In the genomic region with DNA sequence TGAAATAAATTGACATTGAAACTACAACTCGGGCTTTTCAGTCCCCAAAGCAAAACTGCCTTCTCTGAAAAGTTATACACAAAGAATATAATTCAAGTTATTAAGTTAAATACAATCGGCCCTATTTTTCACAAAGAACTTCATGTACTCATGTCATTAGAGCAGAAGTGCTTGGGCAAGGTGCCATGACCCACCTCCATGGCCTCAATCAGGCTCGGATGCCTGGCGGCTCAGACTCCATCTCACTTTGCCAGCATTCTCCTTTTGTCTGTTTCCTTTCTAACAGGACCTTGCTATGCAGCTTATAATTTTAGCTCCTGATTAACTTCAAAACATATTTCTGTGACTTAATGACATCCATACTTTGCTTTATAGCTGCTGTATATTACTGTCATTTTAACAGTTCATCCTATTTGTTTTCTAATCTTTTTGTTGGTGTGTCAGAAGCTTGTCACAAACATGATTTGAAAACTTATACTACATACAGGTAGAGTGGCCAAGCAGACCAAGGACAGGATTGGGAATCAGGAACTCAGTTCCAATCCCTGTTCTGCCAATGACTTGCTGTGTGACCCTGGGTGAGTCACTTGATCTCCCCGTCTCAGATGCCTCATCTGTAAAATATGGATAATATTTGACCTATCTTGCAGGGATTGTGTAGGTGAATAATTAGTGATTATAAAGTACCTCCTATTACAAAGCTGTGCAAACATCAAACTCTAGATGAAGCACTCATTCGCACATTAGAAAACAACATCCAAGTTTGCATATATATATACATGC, we compare ENCODE assay signal across 20 cellular contexts.
DNase-seq lines count a peak whose midpoint lies in the region; ATAC-seq and TF ChIP-seq lines count a peak whose summit lies in the region.
"Had no signal": no experiment of that assay in that cellular context is flagged by ENCODE, and none has a peak within 500 bp of the region (broad histone marks: within the 10 kb centered on the region; RNA-seq: fewer than 3 reads in every experiment).

No MANE protein-coding gene starts in this region.

- no peak for TF ChIP-seq CTCF in coronary artery (IDR thresholded peaks at IDR 0.05)
- TF ChIP-seq CTCF in left ventricle myocardium inferior (IDR thresholded peaks at IDR 0.05; ENCODE audit: borderline replicate concordance): no peak
- no peak for TF ChIP-seq CTCF in tibial artery (IDR thresholded peaks at IDR 0.05)
- no peak for TF ChIP-seq CTCF in natural killer cell (IDR thresholded peaks at IDR 0.05)
- no peak for TF ChIP-seq CTCF in Caco-2 (IDR thresholded peaks at IDR 0.05; ENCODE audit: insufficient read depth in 1 of 2, low read depth in 1 of 2, low read length in 1 of 2, severe bottlenecking in 1 of 2, unreplicated experiment in 1 of 2)

- H3K4me3 Mint-ChIP-seq in natural killer cell (no peak overlapping the region), Caco-2 (ENCODE audit: unreplicated experiment) (no peak overlapping the region)
- H3K4me3 Mint-ChIP-seq: neural progenitor cell, WTC11 had no signal

- H3K36me3 ChIP-seq in left ventricle myocardium inferior: peaks cover 80% of the 10 kb centered on the region
- H3K36me3 ChIP-seq in tibial artery: peaks cover 15 to 23% (median 15%) of the 10 kb centered on the region in 3 donors
- H3K36me3 ChIP-seq in Caco-2 (ENCODE audit: control insufficient read depth, insufficient read depth, low read length): peaks cover 2% of the 10 kb centered on the region; the same call in 1 of the 2 replicates
- H3K36me3 ChIP-seq: neural progenitor cell had no signal

- peaks cover 25% of the 10 kb centered on the region for H3K36me3 Mint-ChIP-seq in natural killer cell
- peaks cover 12% of the 10 kb centered on the region for H3K36me3 Mint-ChIP-seq in Caco-2 (ENCODE audit: insufficient read depth, unreplicated experiment)

- CTCF ChIA-PET in Caco-2 (lab: Charles Lee): no interaction called here

- no peaks in the 10 kb centered on the region for H3K9me3 Mint-ChIP-seq in natural killer cell
- peaks cover 2% of the 10 kb centered on the region for H3K9me3 Mint-ChIP-seq in Caco-2 (ENCODE audit: unreplicated experiment)
- H3K9me3 Mint-ChIP-seq: neural progenitor cell had no signal

- no peak overlapping the region for H3K27ac Mint-ChIP-seq in natural killer cell
- no peak overlapping the region for H3K27ac Mint-ChIP-seq in Caco-2 (ENCODE audit: unreplicated experiment)
- H3K27ac Mint-ChIP-seq: activated T-helper 2 cell treated with anti-CD3 and anti-CD28 coated beads, Interferon-gamma antibody, Interleukin-2, Interleukin-4, amounts not matched to agents 10 μg/mL and 5 μg/mL and 100 μg/mL, durations not matched to agents 14 hours and 24 hours and 36 hours; neural progenitor cell; WTC11 had no signal

- H3K4me1 Mint-ChIP-seq in natural killer cell (no peaks in the 10 kb centered on the region), Caco-2 (ENCODE audit: low read depth, unreplicated experiment) (peaks cover 22% of the 10 kb centered on the region)
- H3K4me1 Mint-ChIP-seq: neural progenitor cell had no signal

- H3K27me3 ChIP-seq in left ventricle myocardium inferior (ENCODE audit: low read depth): no peaks in the 10 kb centered on the region
- no peaks in the 10 kb centered on the region for H3K27me3 ChIP-seq in tibial artery
- no peaks in the 10 kb centered on the region for H3K27me3 ChIP-seq in Caco-2 (replicated peaks; ENCODE audit: control insufficient read depth, insufficient read depth, low read length)
- H3K27me3 ChIP-seq: neural progenitor cell had no signal

- DNase-seq in NCI-H1436 (lab: John Stamatoyannopoulos, UW) (peak; percentile 12), NCI-H1436 treated with DMSO at 0.1 percent for 48 hours (lab: John Stamatoyannopoulos, UW) (no peak), coronary artery (ENCODE audit: low spot score) (no peak), left ventricle myocardium inferior (peak; percentile 68), tibial artery (peak; percentile 67 to 76), midbrain (lab: John Stamatoyannopoulos, UW) (no peak), natural killer cell (no peak), Caco-2 (no peak)
- DNase-seq: amniotic stem cell; DND-41; mesenchymal stem cell; NCI-H1930; NCI-H526; stimulated activated CD4-positive, alpha-beta T cell treated with anti-CD3 and anti-CD28 coated beads, Interleukin-4, amount 100 ng/mL, for 24 hours; T-helper 1 cell had no signal

- H3K9me3 ChIP-seq in left ventricle myocardium inferior (replicated peaks) (peaks cover 10% of the 10 kb centered on the region), tibial artery (no peaks in the 10 kb centered on the region), Caco-2 (0 out of 2 replicates have a peak, but pooled peaks cover 5% of the 10 kb centered on the region)

- intact Hi-C loops in left ventricle myocardium inferior (cut with micrococcal nuclease): no loop called here
- intact Hi-C loops in tibial artery (cut with DNase I; ENCODE audit: low total_unique reads): no loop called here
- intact Hi-C loops in natural killer cell (cut with micrococcal nuclease): no loop called here
- intact Hi-C loops in Caco-2 (cut with micrococcal nuclease; ENCODE audit: unreplicated experiment): no loop called here

- no peak for ATAC-seq in natural killer cell
- ATAC-seq: WTC11 had no signal

- H3K4me1 ChIP-seq in left ventricle myocardium inferior: peaks cover 13% of the 10 kb centered on the region
- peaks cover 0 to 25% (median 5%) of the 10 kb centered on the region in 4 donors for H3K4me1 ChIP-seq in tibial artery
- peaks cover 18% of the 10 kb centered on the region for H3K4me1 ChIP-seq in Caco-2
- H3K4me1 ChIP-seq: neural progenitor cell had no signal

- H3K27ac ChIP-seq in coronary artery (peak overlapping the region; percentile 3 to 33), left ventricle myocardium inferior (replicated peaks) (peak overlapping the region; percentile 37), tibial artery (peak overlapping the region; percentile 41 to 50)
- H3K27ac ChIP-seq: 22Rv1, C4-2B, neural progenitor cell had no signal

- H3K27me3 Mint-ChIP-seq in natural killer cell (ENCODE audit: low read depth in 2 of 2) (no peaks in the 10 kb centered on the region), Caco-2 (ENCODE audit: insufficient read depth, unreplicated experiment) (no peaks in the 10 kb centered on the region)

- H3K4me3 ChIP-seq in coronary artery: no peak overlapping the region
- no peak overlapping the region for H3K4me3 ChIP-seq in left ventricle myocardium inferior
- no peak overlapping the region for H3K4me3 ChIP-seq in tibial artery
- H3K4me3 ChIP-seq in Caco-2 (ENCODE audit: low read depth, low read length): no peak overlapping the region
- H3K4me3 ChIP-seq: neural progenitor cell had no signal

- POLR2A ChIA-PET in Caco-2 (lab: Charles Lee): no interaction called here

- no TSS peak for BruUV-seq in Caco-2 (replicated peaks; lab: Mats Ljungman, UMichigan)

Comparison
In these comparisons a context has a peak if more than half of its experiments do, and no peak if none do; other contexts are left out.
1. DNase-seq: peak in NCI-H1436 (single experiment), left ventricle myocardium inferior (single experiment) and tibial artery (2 of 2); none in NCI-H1436 treated with DMSO at 0.1 percent for 48 hours (single experiment), coronary artery (single experiment), midbrain (single experiment), natural killer cell (single experiment) and Caco-2 (0 of 2).
2. Peak in every context shown above with its lines, with median percentiles within 50 percentile points of each other: H3K27ac ChIP-seq.